In the genomic region with DNA sequence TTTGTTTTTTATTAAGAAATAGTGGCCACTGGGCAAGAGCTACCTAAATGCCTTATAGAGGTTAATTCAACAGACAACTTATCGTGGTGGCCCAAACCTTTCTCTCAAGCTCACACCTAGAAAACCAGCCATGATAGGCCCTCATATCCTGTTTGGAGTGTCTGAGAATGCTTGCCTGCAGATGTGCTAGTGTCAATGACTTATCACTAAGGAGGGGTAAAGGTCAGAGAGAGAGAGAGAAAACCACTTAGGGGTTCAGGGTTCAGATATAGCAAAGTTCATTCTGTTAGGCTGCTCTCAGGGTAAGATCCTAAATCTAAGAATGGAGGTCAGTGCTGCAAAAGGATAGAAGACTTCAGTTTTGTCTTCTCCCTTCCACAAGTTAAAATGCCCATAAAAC, we compare ENCODE assay signal across 34 cellular contexts.
"Had no signal": no experiment of that assay in that cellular context is flagged by ENCODE, and none has a peak within 500 bp of the region (broad histone marks: within the 10 kb centered on the region; RNA-seq: fewer than 3 reads in every experiment).

No MANE protein-coding gene starts in this region.

- H3K27me3 ChIP-seq: adrenal gland, body of pancreas, breast epithelium, cardiac muscle cell, colonic mucosa, esophagus squamous epithelium had no signal

- DNase-seq: activated B cell treated with CpG ODN at 0.5 μM for 24 hours; activated CD4-positive, alpha-beta T cell treated with anti-CD3 and anti-CD28 coated beads for 48 hours; activated CD4-positive, alpha-beta T cell treated with anti-CD3 and anti-CD28 coated beads, Interleukin-2, amount 50 U/mL, for 1 hour; activated CD4-positive, alpha-beta T cell treated with anti-CD3 and anti-CD28 coated beads, Interleukin-2, amount 50 U/mL, for 48 hours; activated CD8-positive, alpha-beta memory T cell treated with anti-CD3 and anti-CD28 coated beads, Interleukin-2, amount 50 U/mL, for 48 hours; activated effector memory CD4-positive, alpha-beta T cell treated with Interleukin-2 at 50 U/mL for 16 hours; activated gamma-delta T cell treated with Interleukin-2 at 50 U/mL for 16 hours; activated naive CD4-positive, alpha-beta T cell treated with Interleukin-2 at 50 U/mL for 16 hours; activated T-cell treated with anti-CD3 and anti-CD28 coated beads for 4 hours; activated T-cell treated with anti-CD3 and anti-CD28 coated beads, Interleukin-2, amount 50 U/mL, for 24 hours; activated T-cell treated with anti-CD3 and anti-CD28 coated beads, Interleukin-2, amount 50 U/mL, for 72 hours; adrenal gland; amygdala; aorta; body of pancreas; central memory CD4-positive, alpha-beta T cell; cerebellar nuclear complex; colonic mucosa; effector CD8-positive, alpha-beta T cell; esophagus squamous epithelium; foreskin melanocyte; T-helper 1 cell; T-helper 17 cell; T1000; WERI-Rb-1 had no signal

- ATAC-seq: activated CD4-positive, CD25-positive, alpha-beta regulatory T cell treated with anti-CD3 and anti-CD28 coated beads, Interleukin-2, amount 50 U/mL, for 24 hours; activated T-cell treated with anti-CD3 and anti-CD28 coated beads, Interleukin-2, amount 50 U/mL, for 72 hours; body of pancreas; gastroesophageal sphincter; T-helper 17 cell had no signal

- FAIRE-seq: endometrium, endothelial cell of umbilical vein had no signal

- H3K27me3 Mint-ChIP-seq: activated naive CD4-positive, alpha-beta T cell treated with anti-CD3 and anti-CD28 coated beads, Interleukin-2, amount 50 U/mL, for 24 hours; activated T-cell treated with anti-CD3 and anti-CD28 coated beads, Interleukin-2, amount 50 U/mL, for 24 hours; T-helper 17 cell had no signal

- H3K36me3 Mint-ChIP-seq: activated naive CD4-positive, alpha-beta T cell treated with anti-CD3 and anti-CD28 coated beads, Interleukin-2, amount 50 U/mL, for 24 hours had no signal

- H3K27ac ChIP-seq: adrenal gland, body of pancreas, breast epithelium, cardiac muscle cell, colonic mucosa, epithelial cell of prostate, esophagus squamous epithelium, gastroesophageal sphincter, WERI-Rb-1 had no signal

- H3K4me3 Mint-ChIP-seq: activated B cell treated with CpG ODN at 0.5 μM for 24 hours; activated naive CD4-positive, alpha-beta T cell treated with anti-CD3 and anti-CD28 coated beads, Interleukin-2, amount 50 U/mL, for 24 hours; activated T-cell treated with anti-CD3 and anti-CD28 coated beads, Interleukin-2, amount 50 U/mL, for 24 hours; T-helper 17 cell; T-helper 2 cell treated with Interferon-gamma antibody and Interleukin-4, amounts not matched to agents 5 μg/mL and 100 μg/mL, for 36 hours had no signal

- H3K9me3 Mint-ChIP-seq: activated B cell treated with CpG ODN at 0.5 μM for 24 hours; activated naive CD4-positive, alpha-beta T cell treated with anti-CD3 and anti-CD28 coated beads, Interleukin-2, amount 50 U/mL, for 24 hours; activated T-cell treated with anti-CD3 and anti-CD28 coated beads, Interleukin-2, amount 50 U/mL, for 24 hours; T-helper 2 cell treated with Interferon-gamma antibody and Interleukin-4, amounts not matched to agents 5 μg/mL and 100 μg/mL, for 36 hours had no signal

- H3K9me3 ChIP-seq: adrenal gland, body of pancreas, breast epithelium, colonic mucosa, esophagus squamous epithelium, gastroesophageal sphincter had no signal

- H3K4me1 ChIP-seq: adrenal gland, body of pancreas, breast epithelium, colonic mucosa, gastroesophageal sphincter had no signal

- H3K36me3 ChIP-seq: adrenal gland, breast epithelium, colonic mucosa, esophagus squamous epithelium, gastroesophageal sphincter, WERI-Rb-1 had no signal

- H3K27ac Mint-ChIP-seq: activated B cell treated with CpG ODN at 0.5 μM for 24 hours; activated naive CD4-positive, alpha-beta T cell treated with anti-CD3 and anti-CD28 coated beads, Interleukin-2, amount 50 U/mL, for 24 hours; activated T-cell treated with anti-CD3 and anti-CD28 coated beads, Interleukin-2, amount 50 U/mL, for 24 hours; activated T-cell treated with anti-CD3 and anti-CD28 coated beads, Interleukin-2, amount 50 U/mL, for 72 hours; T-helper 17 cell; T-helper 2 cell treated with Interferon-gamma antibody and Interleukin-4, amounts not matched to agents 5 μg/mL and 100 μg/mL, for 36 hours had no signal

- H3K4me3 ChIP-seq: adrenal gland, body of pancreas, breast epithelium, cardiac muscle cell, colonic mucosa, esophagus squamous epithelium, gastroesophageal sphincter had no signal
